Comparison of ENCODE assay signal across 1 cellular context in the genomic region with DNA sequence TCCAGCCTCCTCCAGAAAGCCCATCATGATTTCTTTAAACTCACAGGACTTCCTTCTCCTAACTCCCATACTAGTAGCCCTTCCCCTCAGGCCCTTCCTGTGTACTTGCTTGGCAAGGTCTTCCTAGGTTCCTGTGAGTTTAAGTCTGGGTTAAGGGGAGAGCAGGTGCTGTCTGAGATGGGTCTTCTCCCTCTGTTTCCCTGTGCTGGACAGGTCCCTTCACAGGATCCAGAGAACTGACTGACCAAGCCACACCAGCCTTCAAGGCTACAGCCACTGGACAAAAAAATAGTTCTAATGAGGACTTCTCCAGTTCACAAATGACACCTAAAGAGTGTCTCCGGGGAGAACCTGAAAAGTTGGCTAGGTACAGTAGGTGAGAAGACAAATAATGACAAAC.
TF ChIP-seq lines count a peak whose summit lies in the region.

No MANE protein-coding gene starts in this region.

TF ChIP-seq in SK-N-SH, 30 proteins besides CTCF, POLR2A, EP300 and RAD21:
- TF ChIP-seq, protein P1, sequence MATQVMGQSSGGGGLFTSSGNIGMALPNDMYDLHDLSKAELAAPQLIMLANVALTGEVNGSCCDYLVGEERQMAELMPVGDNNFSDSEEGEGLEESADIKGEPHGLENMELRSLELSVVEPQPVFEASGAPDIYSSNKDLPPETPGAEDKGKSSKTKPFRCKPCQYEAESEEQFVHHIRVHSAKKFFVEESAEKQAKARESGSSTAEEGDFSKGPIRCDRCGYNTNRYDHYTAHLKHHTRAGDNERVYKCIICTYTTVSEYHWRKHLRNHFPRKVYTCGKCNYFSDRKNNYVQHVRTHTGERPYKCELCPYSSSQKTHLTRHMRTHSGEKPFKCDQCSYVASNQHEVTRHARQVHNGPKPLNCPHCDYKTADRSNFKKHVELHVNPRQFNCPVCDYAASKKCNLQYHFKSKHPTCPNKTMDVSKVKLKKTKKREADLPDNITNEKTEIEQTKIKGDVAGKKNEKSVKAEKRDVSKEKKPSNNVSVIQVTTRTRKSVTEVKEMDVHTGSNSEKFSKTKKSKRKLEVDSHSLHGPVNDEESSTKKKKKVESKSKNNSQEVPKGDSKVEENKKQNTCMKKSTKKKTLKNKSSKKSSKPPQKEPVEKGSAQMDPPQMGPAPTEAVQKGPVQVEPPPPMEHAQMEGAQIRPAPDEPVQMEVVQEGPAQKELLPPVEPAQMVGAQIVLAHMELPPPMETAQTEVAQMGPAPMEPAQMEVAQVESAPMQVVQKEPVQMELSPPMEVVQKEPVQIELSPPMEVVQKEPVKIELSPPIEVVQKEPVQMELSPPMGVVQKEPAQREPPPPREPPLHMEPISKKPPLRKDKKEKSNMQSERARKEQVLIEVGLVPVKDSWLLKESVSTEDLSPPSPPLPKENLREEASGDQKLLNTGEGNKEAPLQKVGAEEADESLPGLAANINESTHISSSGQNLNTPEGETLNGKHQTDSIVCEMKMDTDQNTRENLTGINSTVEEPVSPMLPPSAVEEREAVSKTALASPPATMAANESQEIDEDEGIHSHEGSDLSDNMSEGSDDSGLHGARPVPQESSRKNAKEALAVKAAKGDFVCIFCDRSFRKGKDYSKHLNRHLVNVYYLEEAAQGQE (IDR thresholded peaks at IDR 0.05; ENCODE audit: low read depth, low read length): peak; percentile 40; the same call in 1 of the 2 replicates
- TF ChIP-seq JUND (IDR thresholded peaks at IDR 0.05): no peak
- TF ChIP-seq MEF2A (IDR thresholded peaks at IDR 0.05; ENCODE audit: borderline replicate concordance, low read depth): no peak
- TF ChIP-seq, protein P2, sequence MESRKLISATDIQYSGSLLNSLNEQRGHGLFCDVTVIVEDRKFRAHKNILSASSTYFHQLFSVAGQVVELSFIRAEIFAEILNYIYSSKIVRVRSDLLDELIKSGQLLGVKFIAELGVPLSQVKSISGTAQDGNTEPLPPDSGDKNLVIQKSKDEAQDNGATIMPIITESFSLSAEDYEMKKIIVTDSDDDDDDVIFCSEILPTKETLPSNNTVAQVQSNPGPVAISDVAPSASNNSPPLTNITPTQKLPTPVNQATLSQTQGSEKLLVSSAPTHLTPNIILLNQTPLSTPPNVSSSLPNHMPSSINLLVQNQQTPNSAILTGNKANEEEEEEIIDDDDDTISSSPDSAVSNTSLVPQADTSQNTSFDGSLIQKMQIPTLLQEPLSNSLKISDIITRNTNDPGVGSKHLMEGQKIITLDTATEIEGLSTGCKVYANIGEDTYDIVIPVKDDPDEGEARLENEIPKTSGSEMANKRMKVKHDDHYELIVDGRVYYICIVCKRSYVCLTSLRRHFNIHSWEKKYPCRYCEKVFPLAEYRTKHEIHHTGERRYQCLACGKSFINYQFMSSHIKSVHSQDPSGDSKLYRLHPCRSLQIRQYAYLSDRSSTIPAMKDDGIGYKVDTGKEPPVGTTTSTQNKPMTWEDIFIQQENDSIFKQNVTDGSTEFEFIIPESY (IDR thresholded peaks at IDR 0.05; ENCODE audit: borderline replicate concordance, low read depth): no peak
- TF ChIP-seq NRF1 (IDR thresholded peaks at IDR 0.05; ENCODE audit: low read depth, low read length): no peak
- no peak for TF ChIP-seq TAF1 (IDR thresholded peaks at IDR 0.05; ENCODE audit: borderline replicate concordance, low read depth, low read length)
- TF ChIP-seq, protein P3, sequence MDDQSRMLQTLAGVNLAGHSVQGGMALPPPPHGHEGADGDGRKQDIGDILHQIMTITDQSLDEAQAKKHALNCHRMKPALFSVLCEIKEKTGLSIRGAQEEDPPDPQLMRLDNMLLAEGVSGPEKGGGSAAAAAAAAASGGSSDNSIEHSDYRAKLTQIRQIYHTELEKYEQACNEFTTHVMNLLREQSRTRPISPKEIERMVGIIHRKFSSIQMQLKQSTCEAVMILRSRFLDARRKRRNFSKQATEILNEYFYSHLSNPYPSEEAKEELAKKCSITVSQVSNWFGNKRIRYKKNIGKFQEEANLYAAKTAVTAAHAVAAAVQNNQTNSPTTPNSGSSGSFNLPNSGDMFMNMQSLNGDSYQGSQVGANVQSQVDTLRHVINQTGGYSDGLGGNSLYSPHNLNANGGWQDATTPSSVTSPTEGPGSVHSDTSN (IDR thresholded peaks at IDR 0.05): no peak
